Comparison of ENCODE assay signal across 8 cellular contexts in genomic region chr13:94712812-94713555, GRCh38. TPM values are rescaled to one million over a fixed set of nuclear protein-coding genes. Genes with fewer than 3 reads are reported as not detected.
A peak's percentile ranks its signal among the peaks of the same experiment; 100 is the strongest.
DNase-seq lines count a peak whose midpoint lies in the region; ATAC-seq and TF ChIP-seq lines count a peak whose summit lies in the region.
"Had no signal": no experiment of that assay in that cellular context is flagged by ENCODE, and none has a peak within 500 bp of the region (broad histone marks: within the 10 kb centered on the region; RNA-seq: fewer than 3 reads in every experiment).

No MANE protein-coding gene starts in this region.

- POLR2A ChIA-PET in PC-9 (lab: Charles Lee; ENCODE audit: unreplicated experiment) = no interaction called here

- no peaks in the 10 kb centered on the region for H3K9me2 ChIP-seq in PC-9 (ENCODE audit: insufficient read depth)

- no peak overlapping the region for H2AFZ ChIP-seq in PC-9

- H3K4me3 ChIP-seq in PC-9 = no peak overlapping the region

- DNase-seq in GM13977 (ENCODE audit: low spot score) (peak; percentile 56), NCI-H345 treated with DMSO at 0.1 percent for 48 hours (lab: John Stamatoyannopoulos, UW; ENCODE audit: unreplicated experiment) (peak; percentile 85), endothelial cell (ENCODE audit: low spot score) (peak; percentile 64), naive B cell (no peak), PC-9 (no peak), NCI-H2107 treated with DMSO at 0.1 percent for 48 hours (lab: John Stamatoyannopoulos, UW; ENCODE audit: unreplicated experiment) (no peak)

- H3K27ac ChIP-seq in PC-9 = no peak overlapping the region

- H3K4me1 ChIP-seq in PC-9 (replicated peaks; ENCODE audit: insufficient read depth) = no peaks in the 10 kb centered on the region

- H3K4me3 Mint-ChIP-seq in endothelial cell (ENCODE audit: unreplicated experiment) = peak overlapping the region; percentile 37
- H3K4me3 Mint-ChIP-seq in naive B cell = peak overlapping the region in 5 of 8 donors; percentile 63 to 88 (median 78)

- intact Hi-C loops in PC-9 (cut with micrococcal nuclease; ENCODE audit: unreplicated experiment) = no loop called here

- no peak overlapping the region for H3K4me2 ChIP-seq in PC-9

- in situ Hi-C loops in GM13977 (cut with MboI; ENCODE audit: low pct_unique_long_range_greater_than_20kb, low sequenced_read_pairs, unreplicated experiment) = no loop called here

- no peaks in the 10 kb centered on the region for H3K9me3 ChIP-seq in PC-9 (ENCODE audit: insufficient read depth, low read depth)

- no peak for TF ChIP-seq CTCF in GM13977 (IDR thresholded peaks at IDR 0.05; ENCODE audit: extremely low read depth, insufficient read depth, missing control alignments)
- no peak for TF ChIP-seq CTCF in endothelial cell (IDR thresholded peaks at IDR 0.05; ENCODE audit: unreplicated experiment)
- no peak for TF ChIP-seq CTCF in PC-9 (conservative IDR thresholded peaks at IDR 0.05)

- H3K79me2 ChIP-seq in PC-9 (ENCODE audit: low read depth) = no peaks in the 10 kb centered on the region

- H3K36me3 ChIP-seq in PC-9 (ENCODE audit: low read depth) = no peaks in the 10 kb centered on the region

- CTCF ChIA-PET in PC-9 (lab: Charles Lee) = no interaction called here

- H3K4me1 Mint-ChIP-seq in endothelial cell (ENCODE audit: unreplicated experiment) (peaks cover 7% of the 10 kb centered on the region), naive B cell (peaks cover 0 to 16% (median under 1%) of the 10 kb centered on the region in 3 donors)

- H3K27me3 Mint-ChIP-seq in endothelial cell (ENCODE audit: unreplicated experiment) = peaks cover 25% of the 10 kb centered on the region
- peaks cover 63 to 67% (median 65%) of the 10 kb centered on the region in 3 donors for H3K27me3 Mint-ChIP-seq in naive B cell

- no peak for ATAC-seq in naive B cell (ENCODE audit: low read depth in 2 of 2)
- no peak for ATAC-seq in GM18517 (IDR thresholded peaks at IDR 0.05; ENCODE audit: unreplicated experiment)

- H3K9me3 Mint-ChIP-seq in endothelial cell (ENCODE audit: unreplicated experiment) (no peaks in the 10 kb centered on the region), naive B cell (peaks cover 0 to 24% (median 6%) of the 10 kb centered on the region in 7 donors)

- no peak overlapping the region for H3K27ac Mint-ChIP-seq in endothelial cell (ENCODE audit: unreplicated experiment)
- H3K27ac Mint-ChIP-seq in naive B cell = peak overlapping the region in 1 of 6 donors; percentile 30

- H3K36me3 Mint-ChIP-seq in endothelial cell (ENCODE audit: low read depth, unreplicated experiment) (peaks cover 3% of the 10 kb centered on the region), naive B cell (peaks cover 0 to 2% of the 10 kb centered on the region in 2 donors)

- no peaks in the 10 kb centered on the region for H3F3A ChIP-seq in PC-9 (ENCODE audit: insufficient read depth, low read depth)

- peaks cover 40% of the 10 kb centered on the region for H3K27me3 ChIP-seq in PC-9 (ENCODE audit: insufficient read depth, low read depth)

- no peaks in the 10 kb centered on the region for H4K20me1 ChIP-seq in PC-9 (ENCODE audit: insufficient read depth)

- no TSS peak for BruUV-seq in PC-9 (replicated peaks; lab: Mats Ljungman, UMichigan)

RNA-seq across cellular contexts. Expression of gene SOX21, which starts 0.6 kb away (rescaled TPM):
- total RNA-seq in endothelial cell (ENCODE audit: unreplicated experiment) = not detected
- not detected for polyA plus RNA-seq in naive B cell (ENCODE audit: low read depth in 6 of 6)
- not detected in 2 replicates for total RNA-seq in PC-9 (2021)
- total RNA-seq: T-helper 1 cell treated with Interleukin-12 subunit alpha and Interleukin-12 subunit beta and Interleukin-4 antibody, amounts not matched to agents 30 ng/mL and 1 ng/mL, for 36 hours had no signal

Comparison
In these comparisons a context has a peak if more than half of its experiments do, and no peak if none do; other contexts are left out.
1. DNase-seq: peak in GM13977 (single experiment), NCI-H345 treated with DMSO at 0.1 percent for 48 hours (single experiment) and endothelial cell (single experiment); none in naive B cell (single experiment), PC-9 (0 of 2) and NCI-H2107 treated with DMSO at 0.1 percent for 48 hours (single experiment).